Comparison of ENCODE assay signal across 9 cellular contexts in the genomic region with DNA sequence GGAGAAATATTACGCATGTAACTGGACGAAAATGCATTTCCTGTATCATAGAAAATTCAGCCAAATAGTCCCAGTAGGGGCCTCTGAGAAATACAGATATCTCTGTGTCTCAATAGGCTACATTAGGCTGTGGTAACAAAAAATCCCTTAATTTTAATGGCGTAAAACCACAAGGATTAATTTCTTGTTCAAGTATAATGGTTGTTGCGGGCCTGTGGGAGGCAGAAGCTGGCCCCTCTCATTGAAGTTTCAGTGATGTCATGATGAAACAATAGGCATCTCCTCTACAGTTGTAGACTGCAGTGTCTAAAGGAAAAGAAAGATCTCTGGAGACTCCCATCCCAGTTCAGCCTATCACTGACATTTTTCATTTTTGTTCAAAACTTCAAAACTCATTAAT. TPM values are rescaled to one million over a fixed set of nuclear protein-coding genes. Genes with fewer than 3 reads are reported as not detected.
"Had no signal": no experiment of that assay in that cellular context is flagged by ENCODE, and none has a peak within 500 bp of the region (broad histone marks: within the 10 kb centered on the region; RNA-seq: fewer than 3 reads in every experiment).

No MANE protein-coding gene starts in this region.

- H3K27ac ChIP-seq: GM23248, HL-60 had no signal

- H3K4me1 Mint-ChIP-seq: IgD-negative memory B cell had no signal

- H3K36me3 ChIP-seq: HAP-1 had no signal

- H3K27ac Mint-ChIP-seq: HFFc6, IgD-negative memory B cell had no signal

- H3K4me3 ChIP-seq: GM23248, HAP-1 had no signal

- H3K4me1 ChIP-seq: HAP-1 had no signal

- H3K4me3 Mint-ChIP-seq: HFFc6, IgD-negative memory B cell had no signal

- H3K9me3 ChIP-seq: HAP-1 had no signal

- H3K9ac ChIP-seq: GM23248 had no signal

- H2AFZ ChIP-seq: GM23248 had no signal

- H3K36me3 Mint-ChIP-seq: IgD-negative memory B cell had no signal

- DNase-seq: GM23248, GOT3, H7, HFFc6, KBM-7 had no signal

- H3K27me3 Mint-ChIP-seq: IgD-negative memory B cell had no signal

- H3K9me3 Mint-ChIP-seq: HFFc6 had no signal

RNA-seq across cellular contexts. Expression of a gene that starts 14.5 kb away (rescaled TPM):
- total RNA-seq: GM23248, HepG2, HFFc6 had no signal
- polyA plus RNA-seq: GM23248, HepG2, IgD-negative memory B cell had no signal
